ENCODE assay signal across 8 cellular contexts in genomic region chr3:195850857-195851531, GRCh38. TPM values are rescaled to one million over a fixed set of nuclear protein-coding genes. Genes with fewer than 3 reads are reported as not detected.
DNase-seq lines count a peak whose midpoint lies in the region; ATAC-seq and TF ChIP-seq lines count a peak whose summit lies in the region.

No MANE protein-coding gene starts in this region.

- DNase-seq in 8988T = peak; percentile 86
- peak; percentile 77 for DNase-seq in NCI-H2029 (lab: John Stamatoyannopoulos, UW)
- DNase-seq in T-helper 2 cell treated with Interferon-gamma antibody and Interleukin-4, amounts not matched to agents 5 μg/mL and 100 μg/mL, for 36 hours (ENCODE audit: low spot score) = peak; percentile 83
- DNase-seq in ascending aorta (ENCODE audit: low spot score in 2 of 2) = peak; percentile 35 to 93
- peak; percentile 93 for DNase-seq in hepatic stellate cell (ENCODE audit: low spot score)
- DNase-seq in skeletal muscle cell (ENCODE audit: low read depth) = peak; percentile 56

- no peaks in the 10 kb centered on the region for H3K9me3 ChIP-seq in ascending aorta

- ATAC-seq in GM18505 (IDR thresholded peaks at IDR 0.05; ENCODE audit: unreplicated experiment) (peak; percentile 84), HG02973 (IDR thresholded peaks at IDR 0.05; ENCODE audit: unreplicated experiment) (peak; percentile 89)

- no peaks in the 10 kb centered on the region for H3K9me3 Mint-ChIP-seq in T-helper 2 cell treated with Interferon-gamma antibody and Interleukin-4, amounts not matched to agents 5 μg/mL and 100 μg/mL, for 36 hours

- intact Hi-C loops in ascending aorta (cut with DNase I) = no loop called here

- H3K27ac Mint-ChIP-seq in T-helper 2 cell treated with Interferon-gamma antibody and Interleukin-4, amounts not matched to agents 5 μg/mL and 100 μg/mL, for 36 hours = no peak overlapping the region

- TF ChIP-seq POLR2A in GM18505 (IDR thresholded peaks at IDR 0.05; ENCODE audit: borderline replicate concordance, extremely low read depth, insufficient read depth, insufficient read length) = no peak

- H3K36me3 Mint-ChIP-seq in T-helper 2 cell treated with Interferon-gamma antibody and Interleukin-4, amounts not matched to agents 5 μg/mL and 100 μg/mL, for 36 hours (ENCODE audit: low read depth) = no peaks in the 10 kb centered on the region

- TF ChIP-seq CTCF in ascending aorta (IDR thresholded peaks at IDR 0.05) = peak; percentile 99 to 100 (median 99)

- peak overlapping the region in 1 of 2 donors; percentile 19 for H3K4me3 ChIP-seq in ascending aorta
- H3K4me3 ChIP-seq in skeletal muscle cell (ENCODE audit: low read depth, low read length) = no peak overlapping the region

- peaks cover 14% of the 10 kb centered on the region for H3K4me1 Mint-ChIP-seq in T-helper 2 cell treated with Interferon-gamma antibody and Interleukin-4, amounts not matched to agents 5 μg/mL and 100 μg/mL, for 36 hours (ENCODE audit: low read depth)

- no peak overlapping the region for H3K27ac ChIP-seq in ascending aorta

- no peaks in the 10 kb centered on the region for H3K27me3 ChIP-seq in ascending aorta

- H3K36me3 ChIP-seq in ascending aorta = no peaks in the 10 kb centered on the region

- H3K4me3 Mint-ChIP-seq in T-helper 2 cell treated with Interferon-gamma antibody and Interleukin-4, amounts not matched to agents 5 μg/mL and 100 μg/mL, for 36 hours = peak overlapping the region; percentile 36

- no peaks in the 10 kb centered on the region for H3K27me3 Mint-ChIP-seq in T-helper 2 cell treated with Interferon-gamma antibody and Interleukin-4, amounts not matched to agents 5 μg/mL and 100 μg/mL, for 36 hours (ENCODE audit: low read depth)

- no peaks in the 10 kb centered on the region for H3K4me1 ChIP-seq in ascending aorta

RNA-seq across cellular contexts. Expression of gene MUC4, which starts 39.3 kb away (rescaled TPM):
- not detected for total RNA-seq in ascending aorta

RNA-seq across cellular contexts. Expression of gene TNK2, which starts 57.4 kb away (rescaled TPM):
- 164 TPM for total RNA-seq in ascending aorta
